In genomic region chr11:65640483-65641207, GRCh38 we compare ENCODE assay signal across 9 cellular contexts. TPM values are rescaled to one million over a fixed set of nuclear protein-coding genes. Genes with fewer than 3 reads are reported as not detected.
A peak's percentile ranks its signal among the peaks of the same experiment; 100 is the strongest.
DNase-seq lines count a peak whose midpoint lies in the region; ATAC-seq and TF ChIP-seq lines count a peak whose summit lies in the region.
"Had no signal": no experiment of that assay in that cellular context is flagged by ENCODE, and none has a peak within 500 bp of the region (broad histone marks: within the 10 kb centered on the region; RNA-seq: fewer than 3 reads in every experiment).

No MANE protein-coding gene starts in this region.

- H4K8ac ChIP-seq in mesenchymal stem cell (ENCODE audit: low read length), result peak overlapping the region; percentile 33

- H3K18ac ChIP-seq in mesenchymal stem cell (ENCODE audit: low read depth in 1 of 2, low read length in 2 of 2), result no peak overlapping the region

- H3K4me2 ChIP-seq in BLaER1 treated with 17β-estradiol and CSF1 and Interleukin-3, amounts not matched to agents 10 nM and 100 nM, result peak overlapping the region; percentile 89 to 100 (median 98)
- H3K4me2 ChIP-seq in Loucy (ENCODE audit: low read depth, low read length, poor library complexity, severe bottlenecking) (peak overlapping the region; percentile 80), mesenchymal stem cell (ENCODE audit: low read length, poor library complexity, severe bottlenecking) (no peak overlapping the region)
- H3K4me2 ChIP-seq: PC-9 had no signal

- DNase-seq in activated naive CD8-positive, alpha-beta T cell treated with anti-CD3 and anti-CD28 coated beads, Interleukin-2, amount 50 U/mL, for 24 hours, result peak; percentile 51
- DNase-seq in mesenchymal stem cell (no peak), MG63 (no peak), middle frontal gyrus (ENCODE audit: extremely low spot score, low spot score) (no peak), NCI-H510A treated with DMSO at 0.1 percent for 48 hours (lab: John Stamatoyannopoulos, UW) (no peak)

- no peak overlapping the region for H2BK5ac ChIP-seq in mesenchymal stem cell (ENCODE audit: low read depth, low read length, poor library complexity, severe bottlenecking)

- 97% methylated on average over 33 of the region's 33 CpGs for WGBS in mesenchymal stem cell

- H3K9me3 ChIP-seq in BLaER1 treated with 17β-estradiol and CSF1 and Interleukin-3, amounts not matched to agents 10 nM and 100 nM (replicated peaks in 1 of 11), result no peaks in the 10 kb centered on the region
- H3K9me3 ChIP-seq in Loucy (ENCODE audit: insufficient read depth, low read depth, low read length) (no peaks in the 10 kb centered on the region), mesenchymal stem cell (ENCODE audit: control insufficient read depth, low read length) (no peaks in the 10 kb centered on the region), MG63 (no peaks in the 10 kb centered on the region)

- H3K27ac Mint-ChIP-seq in activated naive CD8-positive, alpha-beta T cell treated with anti-CD3 and anti-CD28 coated beads, Interleukin-2, amount 50 U/mL, for 24 hours, result peak overlapping the region; percentile 91

- no peak overlapping the region for H2BK12ac ChIP-seq in mesenchymal stem cell (ENCODE audit: low read length in 2 of 2)

- peaks cover 29% of the 10 kb centered on the region for H3K79me1 ChIP-seq in mesenchymal stem cell (replicated peaks; ENCODE audit: low read length, poor library complexity, severe bottlenecking)

- no peaks in the 10 kb centered on the region for H3K27me3 Mint-ChIP-seq in activated naive CD8-positive, alpha-beta T cell treated with anti-CD3 and anti-CD28 coated beads, Interleukin-2, amount 50 U/mL, for 24 hours

- H3K27ac ChIP-seq in BLaER1 treated with 17β-estradiol and CSF1 and Interleukin-3, amounts not matched to agents 10 nM and 100 nM, result peak overlapping the region; percentile 87 to 100 (median 97)
- no peak overlapping the region for H3K27ac ChIP-seq in mesenchymal stem cell (ENCODE audit: low read length, poor library complexity, severe bottlenecking)
- H3K27ac ChIP-seq: PC-9 had no signal

- no peak overlapping the region for H2BK120ac ChIP-seq in mesenchymal stem cell (ENCODE audit: low read depth, low read length)

- no peaks in the 10 kb centered on the region for H3K9me3 Mint-ChIP-seq in activated naive CD8-positive, alpha-beta T cell treated with anti-CD3 and anti-CD28 coated beads, Interleukin-2, amount 50 U/mL, for 24 hours

- peaks cover 20% of the 10 kb centered on the region; the same call in 1 of the 2 replicates for H3K79me2 ChIP-seq in Loucy (ENCODE audit: insufficient read depth, low read length)

- H2BK15ac ChIP-seq in mesenchymal stem cell (ENCODE audit: low read depth, poor library complexity, severe bottlenecking), result no peak overlapping the region

- peak overlapping the region; percentile 85 for H3K4me3 Mint-ChIP-seq in activated naive CD8-positive, alpha-beta T cell treated with anti-CD3 and anti-CD28 coated beads, Interleukin-2, amount 50 U/mL, for 24 hours

- H3K23ac ChIP-seq in mesenchymal stem cell (ENCODE audit: low read length in 2 of 2), result no peak overlapping the region

- no peaks in the 10 kb centered on the region for H3F3A ChIP-seq in Loucy (ENCODE audit: low read depth)

- peak overlapping the region; percentile 62 to 94 (median 76) for H3K4me3 ChIP-seq in BLaER1 treated with 17β-estradiol and CSF1 and Interleukin-3, amounts not matched to agents 10 nM and 100 nM
- peak overlapping the region; percentile 83 for H3K4me3 ChIP-seq in Loucy (ENCODE audit: low read length, poor library complexity, severe bottlenecking)
- H3K4me3 ChIP-seq in mesenchymal stem cell (ENCODE audit: insufficient read depth in 1 of 2, low read depth in 1 of 2, low read length in 2 of 2), result no peak overlapping the region
- no peak overlapping the region for H3K4me3 ChIP-seq in MG63
- H3K4me3 ChIP-seq: PC-9 had no signal

- no peak overlapping the region for H2AK5ac ChIP-seq in mesenchymal stem cell (ENCODE audit: low read length, severe bottlenecking)

- no peak for ATAC-seq in activated naive CD8-positive, alpha-beta T cell treated with anti-CD3 and anti-CD28 coated beads, Interleukin-2, amount 50 U/mL, for 24 hours
- ATAC-seq in HG03175 (IDR thresholded peaks at IDR 0.05; ENCODE audit: unreplicated experiment), result no peak

- peaks cover 52% of the 10 kb centered on the region for H3K4me1 Mint-ChIP-seq in activated naive CD8-positive, alpha-beta T cell treated with anti-CD3 and anti-CD28 coated beads, Interleukin-2, amount 50 U/mL, for 24 hours

- peaks cover 52 to 69% (median 63%) of the 10 kb centered on the region in 11 experiments for H3K36me3 ChIP-seq in BLaER1 treated with 17β-estradiol and CSF1 and Interleukin-3, amounts not matched to agents 10 nM and 100 nM
- H3K36me3 ChIP-seq in Loucy (ENCODE audit: insufficient read depth, low read length) (peaks cover 13% of the 10 kb centered on the region; the same call in 1 of the 2 replicates), mesenchymal stem cell (ENCODE audit: control insufficient read depth in 1 of 2, insufficient read depth in 2 of 2, low read depth in 1 of 2, low read length in 2 of 2) (peaks cover 39 to 63% of the 10 kb centered on the region in 2 experiments), MG63 (peaks cover 38% of the 10 kb centered on the region)

- H2AFZ ChIP-seq in Loucy (ENCODE audit: low read length) (no peak overlapping the region), mesenchymal stem cell (ENCODE audit: low read depth, low read length) (no peak overlapping the region)
- H2AFZ ChIP-seq: PC-9 had no signal

- peaks cover 0 to 62% (median 32%) of the 10 kb centered on the region in 11 experiments; a peak in 14 of 22 replicates for H4K20me1 ChIP-seq in BLaER1 treated with 17β-estradiol and CSF1 and Interleukin-3, amounts not matched to agents 10 nM and 100 nM
- no peaks in the 10 kb centered on the region for H4K20me1 ChIP-seq in Loucy (ENCODE audit: insufficient read depth, low read length, poor library complexity, severe bottlenecking)

- H3K27me3 ChIP-seq in BLaER1 treated with 17β-estradiol and CSF1 and Interleukin-3, amounts not matched to agents 10 nM and 100 nM, result no peaks in the 10 kb centered on the region
- H3K27me3 ChIP-seq in Loucy (ENCODE audit: insufficient read depth, low read length, poor library complexity, severe bottlenecking) (no peaks in the 10 kb centered on the region), mesenchymal stem cell (ENCODE audit: control insufficient read depth in 1 of 2, insufficient read depth in 1 of 2, low read length in 2 of 2) (no peaks in the 10 kb centered on the region), MG63 (no peaks in the 10 kb centered on the region)

- peak overlapping the region; percentile 82 to 96 (median 88) for H3K9ac ChIP-seq in BLaER1 treated with 17β-estradiol and CSF1 and Interleukin-3, amounts not matched to agents 10 nM and 100 nM
- peak overlapping the region; percentile 74 for H3K9ac ChIP-seq in Loucy (ENCODE audit: low read depth, low read length, poor library complexity, severe bottlenecking)
- H3K9ac ChIP-seq in mesenchymal stem cell (ENCODE audit: low read length), result no peak overlapping the region

- H3K14ac ChIP-seq in mesenchymal stem cell (ENCODE audit: low read length in 2 of 2), result no peak overlapping the region

- no peaks in the 10 kb centered on the region for H3K9me2 ChIP-seq in Loucy (replicated peaks; ENCODE audit: low read depth, low read length)

- peaks cover 13% of the 10 kb centered on the region for H3K36me3 Mint-ChIP-seq in activated naive CD8-positive, alpha-beta T cell treated with anti-CD3 and anti-CD28 coated beads, Interleukin-2, amount 50 U/mL, for 24 hours (ENCODE audit: low read depth)

- H3K4me1 ChIP-seq in BLaER1 treated with 17β-estradiol and CSF1 and Interleukin-3, amounts not matched to agents 10 nM and 100 nM, result peaks cover 62 to 76% (median 68%) of the 10 kb centered on the region in 10 experiments
- H3K4me1 ChIP-seq in Loucy (ENCODE audit: insufficient read depth, low read length, poor library complexity, severe bottlenecking) (peaks cover 29% of the 10 kb centered on the region), mesenchymal stem cell (ENCODE audit: control insufficient read depth, insufficient read depth, low read depth, low read length) (peaks cover 59% of the 10 kb centered on the region)

- no peak overlapping the region for H3K4ac ChIP-seq in mesenchymal stem cell (ENCODE audit: low read depth in 1 of 2, low read length in 2 of 2)

- no peak for TF ChIP-seq CTCF in Loucy (conservative IDR thresholded peaks at IDR 0.05; ENCODE audit: low read length)

- H4K91ac ChIP-seq in mesenchymal stem cell (ENCODE audit: low read length), result no peak overlapping the region

RNA-seq across cellular contexts. Expression of gene SIPA1, which starts 2.7 kb away (rescaled TPM):
- polyA plus RNA-seq in mesenchymal stem cell (2013, experiment 1 of 2), result 35.0 TPM
- 34.6 TPM for polyA plus RNA-seq in mesenchymal stem cell (2013, experiment 2 of 2)
- 28.2 and 33.6 TPM in 2 replicates for total RNA-seq in MG63 (2014; rRNA removed; shearing (Covaris generic); ENCODE audit: low replicate concordance)

RNA-seq across cellular contexts. Expression of gene RELA, which starts 22.1 kb away (rescaled TPM):
- polyA plus RNA-seq in mesenchymal stem cell (2013, experiment 1 of 2), result 76.9 TPM
- polyA plus RNA-seq in mesenchymal stem cell (2013, experiment 2 of 2), result 76.3 TPM
- 42.2 and 56.1 TPM in 2 replicates for total RNA-seq in MG63 (2014; rRNA removed; shearing (Covaris generic); ENCODE audit: low replicate concordance)

RNA-seq across cellular contexts. Expression of gene PCNX3, which starts 25.1 kb away (rescaled TPM):
- polyA plus RNA-seq in mesenchymal stem cell (2013, experiment 1 of 2), result 21.5 TPM
- polyA plus RNA-seq in mesenchymal stem cell (2013, experiment 2 of 2), result 19.8 TPM
- 9.8 and 21.0 TPM in 2 replicates for total RNA-seq in MG63 (2014; rRNA removed; shearing (Covaris generic); ENCODE audit: low replicate concordance)

RNA-seq across cellular contexts. Expression of gene MAP3K11, which starts 26.6 kb away (rescaled TPM):
- polyA plus RNA-seq in mesenchymal stem cell (2013, experiment 1 of 2), result 36.7 TPM
- 36.1 TPM for polyA plus RNA-seq in mesenchymal stem cell (2013, experiment 2 of 2)
- total RNA-seq in MG63 (2014; rRNA removed; shearing (Covaris generic); ENCODE audit: low replicate concordance), result 22.2 and 48.8 TPM in 2 replicates

RNA-seq across cellular contexts. Expression of gene KCNK7, which starts 45.0 kb away (rescaled TPM):
- 0.04 TPM for polyA plus RNA-seq in mesenchymal stem cell (2013, experiment 1 of 2)
- 0.08 TPM for polyA plus RNA-seq in mesenchymal stem cell (2013, experiment 2 of 2)
- not detected in 2 replicates for total RNA-seq in MG63 (2014; rRNA removed; shearing (Covaris generic); ENCODE audit: low replicate concordance)
- total RNA-seq: PC-9 had no signal

Comparison
In these comparisons a context has a peak if more than half of its experiments do, and no peak if none do; other contexts are left out.
1. H3K4me3 ChIP-seq: peak in BLaER1 treated with 17β-estradiol and CSF1 and Interleukin-3, amounts not matched to agents 10 nM and 100 nM (10 of 10) and Loucy (single experiment); none in mesenchymal stem cell (0 of 2) and MG63 (single experiment).